Comparison of ENCODE assay signal across 15 cellular contexts in the genomic region with DNA sequence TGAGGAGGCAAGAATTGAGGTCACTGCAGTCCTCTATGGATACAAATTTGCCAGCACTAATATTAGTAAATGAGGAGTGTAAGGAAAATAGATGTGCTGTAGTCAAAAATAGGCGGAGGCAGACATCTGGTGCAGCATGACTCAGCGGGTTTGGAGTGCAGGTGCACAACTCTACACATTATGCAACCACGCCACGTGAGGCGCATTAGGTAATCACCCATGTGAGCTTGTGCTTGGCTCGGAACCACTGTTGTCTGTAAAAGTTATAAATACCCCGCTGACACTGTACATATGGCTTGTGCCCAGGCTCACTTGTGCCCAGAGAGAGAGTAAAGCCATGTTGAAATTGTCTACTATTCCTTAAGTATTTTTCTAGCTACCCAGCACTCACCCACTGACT.
DNase-seq lines count a peak whose midpoint lies in the region; ATAC-seq, FAIRE-seq and TF ChIP-seq lines count a peak whose summit lies in the region.
"Had no signal": no experiment of that assay in that cellular context is flagged by ENCODE, and none has a peak within 500 bp of the region (broad histone marks: within the 10 kb centered on the region; RNA-seq: fewer than 3 reads in every experiment).

No MANE protein-coding gene starts in this region.

- H3K27me3 ChIP-seq in K562 (ENCODE audit: control insufficient read depth in 2 of 2, insufficient read depth in 2 of 2, low read length in 2 of 2) = no peaks in the 10 kb centered on the region
- no peaks in the 10 kb centered on the region for H3K27me3 ChIP-seq in mesendoderm (ENCODE audit: insufficient read depth, low read length, poor library complexity)

- POLR2A ChIA-PET in K562 (lab: Yijun Ruan, JAX) = no interaction called here

- no peak overlapping the region for H3K23ac ChIP-seq in mesendoderm (ENCODE audit: low read length)

- H3K79me1 ChIP-seq in mesendoderm (ENCODE audit: low read length) = no peaks in the 10 kb centered on the region

- H2BK120ac ChIP-seq in mesendoderm (ENCODE audit: low read depth, low read length) = no peak overlapping the region

- no peak overlapping the region for H4K5ac ChIP-seq in mesendoderm (ENCODE audit: low read length)

- H3K36me3 ChIP-seq in K562 (ENCODE audit: control insufficient read depth, insufficient read depth, low read length) (no peaks in the 10 kb centered on the region; the same call in 2 of the 3 replicates), mesendoderm (ENCODE audit: control insufficient read depth, insufficient read depth, low read length) (no peaks in the 10 kb centered on the region)

- no peak overlapping the region for H2AFZ ChIP-seq in K562 (ENCODE audit: low read depth, low read length)

- no peak for FAIRE-seq in K562 (lab: Jason Lieb, UNC)
- FAIRE-seq: A204.1 had no signal

- H3K18ac ChIP-seq in mesendoderm (ENCODE audit: low read length) = no peak overlapping the region

- no peak for TF ChIP-seq EP300 in K562 (IDR thresholded peaks at IDR 0.05; ENCODE audit: low read length)

- TF ChIP-seq POLR2A in K562 (conservative IDR thresholded peaks at IDR 0.05) = no peak

- H3K9ac ChIP-seq in K562 (ENCODE audit: insufficient read depth in 1 of 2, low read depth in 2 of 2, low read length in 2 of 2) (no peak overlapping the region), mesendoderm (ENCODE audit: low read length) (no peak overlapping the region)

- no peak overlapping the region for H4K8ac ChIP-seq in mesendoderm (ENCODE audit: low read depth, low read length)

- peak; percentile 68 for DNase-seq in DMS53 (lab: John Stamatoyannopoulos, UW)
- no peak for DNase-seq in DMS53 treated with DMSO at 0.1 percent for 48 hours (lab: John Stamatoyannopoulos, UW; ENCODE audit: unreplicated experiment)
- peak; percentile 21 for DNase-seq in KBM-7
- DNase-seq in K562 (ENCODE audit: extremely low read depth in 1 of 4, low spot score in 3 of 4) = peak in 1 of 4 experiments; percentile 38
- DNase-seq in mesendoderm = peak; percentile 70
- no peak for DNase-seq in coronary artery (ENCODE audit: low spot score)
- no peak for DNase-seq in LoVo (ENCODE audit: low spot score)
- DNase-seq: activated CD4-positive, CD25-positive, alpha-beta regulatory T cell; activated T-cell treated with anti-CD3 and anti-CD28 coated beads, Interleukin-2, amount 50 U/mL, for 1 hour; NCI-H510A treated with DMSO at 0.1 percent for 48 hours had no signal

- TF ChIP-seq RAD21 in K562 (CRISPR knock-in tag; conservative IDR thresholded peaks at IDR 0.05 in 1 of 2, IDR thresholded peaks at IDR 0.05 in 1 of 2) = no peak

- ATAC-seq in K562 (no peak), GM21360 (IDR thresholded peaks at IDR 0.05; ENCODE audit: unreplicated experiment) (no peak)
- ATAC-seq: naive thymus-derived CD8-positive, alpha-beta T cell had no signal

- H3K56ac ChIP-seq in mesendoderm (ENCODE audit: low read length) = no peak overlapping the region

- no peak overlapping the region for H2AK5ac ChIP-seq in mesendoderm (ENCODE audit: low read length)

- in situ Hi-C loops in KBM-7 (cut with MboI; ENCODE audit: low pct_unique_long_range_greater_than_20kb, low sequenced_read_pairs) = no loop called here
- in situ Hi-C loops in K562 (cut with MboI) = no loop called here

- no peaks in the 10 kb centered on the region for H3K79me2 ChIP-seq in K562 (ENCODE audit: control insufficient read depth, insufficient read depth, low read length)
- H3K79me2 ChIP-seq in mesendoderm (ENCODE audit: control insufficient read depth, insufficient read depth, low read length) = no peaks in the 10 kb centered on the region

- CTCF ChIA-PET in K562 (lab: Yijun Ruan, JAX; ENCODE audit: low intra/inter-chr PET ratio) = no interaction called here

- H3K4me2 ChIP-seq in K562 (ENCODE audit: insufficient read depth, low read length) = no peak overlapping the region
- no peak overlapping the region for H3K4me2 ChIP-seq in mesendoderm (ENCODE audit: low read length)

- H2BK5ac ChIP-seq in mesendoderm (ENCODE audit: low read length) = no peak overlapping the region

- no peak overlapping the region for H3K4ac ChIP-seq in mesendoderm (ENCODE audit: low read depth, low read length)

- WGBS in K562 (ENCODE audit: insufficient coverage, low coverage, missing lambda C conversion rate) = 59% methylated on average over 7 of the region's 7 CpGs
- WGBS in mesendoderm (ENCODE audit: extremely low coverage, insufficient coverage, low lambda C conversion rate) = no CpG with 5 or more reads among the region's 7 CpGs

- TF ChIP-seq CTCF in K562 (IDR thresholded peaks at IDR 0.05 in 2 of 3, conservative IDR thresholded peaks at IDR 0.05 in 1 of 3; ENCODE audit: insufficient read depth in 2 of 3, low read depth in 1 of 3, low read length in 3 of 3) = no peak
- TF ChIP-seq CTCF in coronary artery (IDR thresholded peaks at IDR 0.05) = no peak

- no peak overlapping the region for H2BK15ac ChIP-seq in mesendoderm (replicated peaks; ENCODE audit: low read depth)

- H4K20me1 ChIP-seq in K562 (replicated peaks; ENCODE audit: control insufficient read depth, insufficient read depth, low read length) = no peaks in the 10 kb centered on the region

- no TSS peak for BruUV-seq in K562 (replicated peaks; lab: Mats Ljungman, UMichigan)

- H3K27ac ChIP-seq in K562 (ENCODE audit: extremely low read depth, low read depth, low read length) = no peak overlapping the region
- H3K27ac ChIP-seq in mesendoderm (ENCODE audit: low read depth, low read length) = no peak overlapping the region
- H3K27ac ChIP-seq in coronary artery = no peak overlapping the region
- H3K27ac ChIP-seq: epithelial cell of prostate, SK-N-MC had no signal

- no peaks in the 10 kb centered on the region for H3K9me1 ChIP-seq in K562 (ENCODE audit: control insufficient read depth, insufficient read depth, low read length)

- H3K4me3 ChIP-seq in K562 = no peak overlapping the region
- no peak overlapping the region for H3K4me3 ChIP-seq in mesendoderm (ENCODE audit: low read length)
- H3K4me3 ChIP-seq in coronary artery = no peak overlapping the region
- H3K4me3 ChIP-seq: SK-N-MC had no signal

- peaks cover 0 to 4% of the 10 kb centered on the region in 2 experiments; a peak in 1 of 5 replicates for H3K4me1 ChIP-seq in K562 (replicated peaks in 1 of 2; ENCODE audit: control insufficient read depth in 2 of 2, insufficient read depth in 2 of 2, low read length in 2 of 2)
- no peaks in the 10 kb centered on the region for H3K4me1 ChIP-seq in mesendoderm (ENCODE audit: control insufficient read depth, low read depth, low read length)

- intact Hi-C loops in K562 (cut with micrococcal nuclease) = no loop called here

- no peaks in the 10 kb centered on the region for H3K9me3 ChIP-seq in K562 (replicated peaks; ENCODE audit: control insufficient read depth, insufficient read depth, low read depth, low read length)

TF ChIP-seq in K562, 482 proteins besides CTCF, POLR2A, EP300 and RAD21 (continues in another document):
- TF ChIP-seq CBX3 (IDR thresholded peaks at IDR 0.05; ENCODE audit: borderline replicate concordance in 1 of 2, low read length in 2 of 2) = peak in 1 of 2 experiments; percentile 97; a peak in 2 of 3 replicates
- TF ChIP-seq ZNF316 (IDR thresholded peaks at IDR 0.05) = 0 out of 2 replicates have a peak, but pooled peaks have one; percentile 7
- TF ChIP-seq CEBPB (tag; IDR thresholded peaks at IDR 0.05) = peak; percentile 73
- no peak for TF ChIP-seq ZNF311 (CRISPR knock-in tag; IDR thresholded peaks at IDR 0.05)
- TF ChIP-seq CBX5 (IDR thresholded peaks at IDR 0.05; ENCODE audit: borderline replicate concordance, low read depth) = peak; percentile 90; the same call in 1 of the 2 replicates
- TF ChIP-seq USF1 (CRISPR knock-in tag; IDR thresholded peaks at IDR 0.05) = peak; percentile 16; the same call in 1 of the 2 replicates
- TF ChIP-seq MAFF (IDR thresholded peaks at IDR 0.05; ENCODE audit: low read length) = 0 out of 2 replicates have a peak, but pooled peaks have one; percentile 19
- TF ChIP-seq CEBPZ (IDR thresholded peaks at IDR 0.05; ENCODE audit: borderline replicate concordance, low read depth, low read length) = peak; percentile 79
- no peak for TF ChIP-seq MAFG (tag; conservative IDR thresholded peaks at IDR 0.05)
- no peak for TF ChIP-seq SAFB2 (IDR thresholded peaks at IDR 0.05; ENCODE audit: borderline replicate concordance, low read depth, low read length, severe bottlenecking)
- TF ChIP-seq YY1 (IDR thresholded peaks at IDR 0.05; ENCODE audit: borderline replicate concordance in 1 of 3, control insufficient read depth in 1 of 3, extremely low read depth in 1 of 3, insufficient read depth in 3 of 3, insufficient read length in 1 of 3, insufficient replicate concordance in 2 of 3, low read depth in 1 of 3, low read length in 2 of 3) = peak in 1 of 3 experiments; percentile 29
- TF ChIP-seq TRIM24 (IDR thresholded peaks at IDR 0.05) = peak; percentile 29 to 67; a peak in 2 of 4 replicates

Comparison
In these comparisons a context has a peak if more than half of its experiments do, and no peak if none do; other contexts are left out.
1. DNase-seq: peak in DMS53 (single experiment), KBM-7 (single experiment) and mesendoderm (single experiment); none in DMS53 treated with DMSO at 0.1 percent for 48 hours (single experiment), coronary artery (single experiment) and LoVo (single experiment).